24 cellular contexts compared by ENCODE assay signal in genomic region chr1:8360493-8361197, GRCh38. TPM values are rescaled to one million over a fixed set of nuclear protein-coding genes. Genes with fewer than 3 reads are reported as not detected.
"Had no signal": no experiment of that assay in that cellular context is flagged by ENCODE, and none has a peak within 500 bp of the region (broad histone marks: within the 10 kb centered on the region; RNA-seq: fewer than 3 reads in every experiment).

No MANE protein-coding gene starts in this region.

- H3K27me3 Mint-ChIP-seq: activated B cell treated with CpG ODN at 0.5 μM for 24 hours; activated CD4-positive, alpha-beta memory T cell treated with anti-CD3 and anti-CD28 coated beads for 36 hours; activated naive CD8-positive, alpha-beta T cell treated with anti-CD3 and anti-CD28 coated beads, Interleukin-2, amount 10 ng/mL, durations not matched to agents 7 days and 5 days had no signal

- FAIRE-seq: colon, endometrium, TTC549 had no signal

- H3K9me3 ChIP-seq: body of pancreas, neutrophil, spleen, transverse colon had no signal

- H3K4me3 Mint-ChIP-seq: activated B cell treated with CpG ODN at 0.5 μM for 24 hours; activated CD4-positive, alpha-beta memory T cell treated with anti-CD3 and anti-CD28 coated beads for 36 hours; activated naive CD8-positive, alpha-beta T cell treated with anti-CD3 and anti-CD28 coated beads, Interleukin-2, amount 10 ng/mL, durations not matched to agents 7 days and 5 days; immature natural killer cell; natural killer cell had no signal

- H3K9ac ChIP-seq: parathyroid adenoma had no signal

- H3K4me1 Mint-ChIP-seq: activated B cell treated with CpG ODN at 0.5 μM for 24 hours; activated naive CD8-positive, alpha-beta T cell treated with anti-CD3 and anti-CD28 coated beads, Interleukin-2, amount 10 ng/mL, durations not matched to agents 7 days and 5 days; immature natural killer cell; natural killer cell had no signal

- H3K36me3 Mint-ChIP-seq: natural killer cell had no signal

- H2AFZ ChIP-seq: parathyroid adenoma had no signal

- ATAC-seq: body of pancreas, natural killer cell, sciatic nerve had no signal

- H3K27ac Mint-ChIP-seq: activated B cell treated with CpG ODN at 0.5 μM for 24 hours; activated CD4-positive, alpha-beta memory T cell treated with anti-CD3 and anti-CD28 coated beads for 36 hours; activated naive CD8-positive, alpha-beta T cell treated with anti-CD3 and anti-CD28 coated beads, Interleukin-2, amount 10 ng/mL, durations not matched to agents 7 days and 5 days; immature natural killer cell; natural killer cell had no signal

- H3K4me3 ChIP-seq: body of pancreas, lung, spleen, transverse colon had no signal

- DNase-seq: activated B cell treated with CpG ODN at 0.5 μM for 24 hours; activated CD4-positive, alpha-beta memory T cell treated with anti-CD3 and anti-CD28 coated beads for 36 hours; activated CD4-positive, alpha-beta T cell treated with anti-CD3 and anti-CD28 coated beads for 4 hours; activated naive CD4-positive, alpha-beta T cell treated with Interleukin-2 at 50 U/mL for 16 hours; activated naive CD8-positive, alpha-beta T cell treated with anti-CD3 and anti-CD28 coated beads, Interleukin-2, amount 10 ng/mL, durations not matched to agents 7 days and 5 days; activated T-cell treated with anti-CD3 and anti-CD28 coated beads for 4 hours; amygdala; body of pancreas; central memory CD4-positive, alpha-beta T cell; immature natural killer cell; natural killer cell; spleen; stimulated activated CD4-positive, alpha-beta T cell treated with anti-CD3 and anti-CD28 coated beads, Interleukin-4, amount 100 ng/mL, for 4 hours; stimulated activated naive CD4-positive, alpha-beta T cell; T-helper 2 cell; transverse colon had no signal

- H3K27me3 ChIP-seq: body of pancreas, neutrophil, spleen, transverse colon had no signal

- H3K27ac ChIP-seq: body of pancreas, neutrophil, parathyroid adenoma had no signal

- H3K79me2 ChIP-seq: parathyroid adenoma had no signal

- H3K9me3 Mint-ChIP-seq: activated B cell treated with CpG ODN at 0.5 μM for 24 hours; activated CD4-positive, alpha-beta memory T cell treated with anti-CD3 and anti-CD28 coated beads for 36 hours; activated naive CD8-positive, alpha-beta T cell treated with anti-CD3 and anti-CD28 coated beads, Interleukin-2, amount 10 ng/mL, durations not matched to agents 7 days and 5 days; immature natural killer cell; natural killer cell had no signal

RNA-seq across cellular contexts. Expression of gene SLC45A1, which starts 42.7 kb away (rescaled TPM):
- total RNA-seq: SK-MEL-5 had no signal
